In the genomic region with DNA sequence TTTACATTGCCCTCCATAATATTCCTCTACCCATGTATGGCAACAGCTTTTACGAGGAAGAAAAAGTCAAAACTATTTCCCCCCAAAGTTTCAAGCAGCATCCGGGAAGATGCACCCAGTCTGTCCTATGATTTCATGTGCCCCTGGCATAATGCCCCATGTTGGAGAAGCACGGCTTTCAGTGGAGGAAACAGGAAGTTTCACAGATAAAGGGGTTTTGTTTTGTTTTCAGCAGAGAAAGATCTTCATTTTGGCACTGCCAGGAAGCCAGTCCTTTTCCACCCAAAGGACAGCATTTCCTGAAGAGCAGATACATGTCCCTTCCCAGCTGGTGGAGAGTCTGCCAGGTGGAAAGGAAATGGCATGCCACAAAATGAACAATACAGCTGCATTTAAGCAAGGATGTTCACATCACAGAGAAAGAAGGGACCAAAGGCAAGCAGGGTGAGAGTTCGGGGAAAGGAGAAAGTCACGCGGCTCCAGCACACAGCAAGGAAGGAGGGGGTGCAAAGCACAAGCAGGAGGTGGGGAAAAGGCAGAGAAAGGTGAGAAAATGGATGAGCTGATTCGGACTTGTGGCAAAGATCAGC, we compare ENCODE assay signal across 1 cellular context.
TF ChIP-seq lines count a peak whose summit lies in the region.

No MANE protein-coding gene starts in this region.

TF ChIP-seq in SK-N-SH, 30 proteins besides CTCF, POLR2A, EP300 and RAD21 (continued from another document):
- TF ChIP-seq, protein P1, sequence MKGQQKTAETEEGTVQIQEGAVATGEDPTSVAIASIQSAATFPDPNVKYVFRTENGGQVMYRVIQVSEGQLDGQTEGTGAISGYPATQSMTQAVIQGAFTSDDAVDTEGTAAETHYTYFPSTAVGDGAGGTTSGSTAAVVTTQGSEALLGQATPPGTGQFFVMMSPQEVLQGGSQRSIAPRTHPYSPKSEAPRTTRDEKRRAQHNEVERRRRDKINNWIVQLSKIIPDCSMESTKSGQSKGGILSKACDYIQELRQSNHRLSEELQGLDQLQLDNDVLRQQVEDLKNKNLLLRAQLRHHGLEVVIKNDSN (IDR thresholded peaks at IDR 0.05; ENCODE audit: borderline replicate concordance, low read depth), result no peak
- TF ChIP-seq RXRA (IDR thresholded peaks at IDR 0.05; ENCODE audit: borderline replicate concordance, low read depth), result no peak
- TF ChIP-seq, protein P2, sequence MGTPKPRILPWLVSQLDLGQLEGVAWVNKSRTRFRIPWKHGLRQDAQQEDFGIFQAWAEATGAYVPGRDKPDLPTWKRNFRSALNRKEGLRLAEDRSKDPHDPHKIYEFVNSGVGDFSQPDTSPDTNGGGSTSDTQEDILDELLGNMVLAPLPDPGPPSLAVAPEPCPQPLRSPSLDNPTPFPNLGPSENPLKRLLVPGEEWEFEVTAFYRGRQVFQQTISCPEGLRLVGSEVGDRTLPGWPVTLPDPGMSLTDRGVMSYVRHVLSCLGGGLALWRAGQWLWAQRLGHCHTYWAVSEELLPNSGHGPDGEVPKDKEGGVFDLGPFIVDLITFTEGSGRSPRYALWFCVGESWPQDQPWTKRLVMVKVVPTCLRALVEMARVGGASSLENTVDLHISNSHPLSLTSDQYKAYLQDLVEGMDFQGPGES (IDR thresholded peaks at IDR 0.05; ENCODE audit: low read depth, low read length), result no peak
- TF ChIP-seq FOXJ3 (CRISPR knock-in tag; IDR thresholded peaks at IDR 0.05), result no peak
- TF ChIP-seq SIN3A (IDR thresholded peaks at IDR 0.05; ENCODE audit: borderline replicate concordance, low read depth, low read length), result no peak
- TF ChIP-seq, protein P3, sequence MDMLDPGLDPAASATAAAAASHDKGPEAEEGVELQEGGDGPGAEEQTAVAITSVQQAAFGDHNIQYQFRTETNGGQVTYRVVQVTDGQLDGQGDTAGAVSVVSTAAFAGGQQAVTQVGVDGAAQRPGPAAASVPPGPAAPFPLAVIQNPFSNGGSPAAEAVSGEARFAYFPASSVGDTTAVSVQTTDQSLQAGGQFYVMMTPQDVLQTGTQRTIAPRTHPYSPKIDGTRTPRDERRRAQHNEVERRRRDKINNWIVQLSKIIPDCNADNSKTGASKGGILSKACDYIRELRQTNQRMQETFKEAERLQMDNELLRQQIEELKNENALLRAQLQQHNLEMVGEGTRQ (IDR thresholded peaks at IDR 0.05; ENCODE audit: borderline replicate concordance, low read depth, low read length), result no peak
- TF ChIP-seq SMC3 (IDR thresholded peaks at IDR 0.05; ENCODE audit: low read depth, low read length), result no peak
- no peak for TF ChIP-seq MEF2A (IDR thresholded peaks at IDR 0.05; ENCODE audit: borderline replicate concordance, low read depth)
